In genomic region chr5:151742870-151743294, GRCh38 we compare ENCODE assay signal across 10 cellular contexts. TPM values are rescaled to one million over a fixed set of nuclear protein-coding genes. Genes with fewer than 3 reads are reported as not detected.
A peak's percentile ranks its signal among the peaks of the same experiment; 100 is the strongest.
DNase-seq lines count a peak whose midpoint lies in the region; ATAC-seq and TF ChIP-seq lines count a peak whose summit lies in the region.
"Had no signal": no experiment of that assay in that cellular context is flagged by ENCODE, and none has a peak within 500 bp of the region (broad histone marks: within the 10 kb centered on the region; RNA-seq: fewer than 3 reads in every experiment).

No MANE protein-coding gene starts in this region.

- TF ChIP-seq POLR2A in heart left ventricle (IDR thresholded peaks at IDR 0.05) = no peak
- TF ChIP-seq POLR2A in sigmoid colon (IDR thresholded peaks at IDR 0.05) = no peak

- peaks cover 0 to 49% (median 22%) of the 10 kb centered on the region in 9 donors for H3K36me3 ChIP-seq in heart left ventricle
- peaks cover 0 to 26% (median 2%) of the 10 kb centered on the region in 4 donors for H3K36me3 ChIP-seq in sigmoid colon
- peaks cover 8% of the 10 kb centered on the region for H3K36me3 ChIP-seq in CD8-positive, alpha-beta memory T cell (ENCODE audit: insufficient read depth, low read length)

- no peaks in the 10 kb centered on the region for H3K27me3 ChIP-seq in heart left ventricle
- no peaks in the 10 kb centered on the region for H3K27me3 ChIP-seq in sigmoid colon
- no peaks in the 10 kb centered on the region for H3K27me3 ChIP-seq in CD8-positive, alpha-beta memory T cell (ENCODE audit: insufficient read depth, low read length, poor library complexity, severe bottlenecking)

- WGBS in heart left ventricle, 4 donors = 65 to 75% (median 68%) methylated on average over 7 of the region's 7 CpGs
- 45 to 71% methylated on average over 7 of the region's 7 CpGs for WGBS in sigmoid colon, 2 donors

- peak overlapping the region; percentile 95 for H3K27ac Mint-ChIP-seq in HFFc6
- H3K27ac Mint-ChIP-seq in CD8-positive, alpha-beta memory T cell = peak overlapping the region in 4 of 8 donors; percentile 5 to 47 (median 38)

- peaks cover 13% of the 10 kb centered on the region for H3K36me3 Mint-ChIP-seq in HFFc6 (ENCODE audit: low read depth)
- peaks cover 3 to 60% (median 19%) of the 10 kb centered on the region in 3 donors for H3K36me3 Mint-ChIP-seq in CD8-positive, alpha-beta memory T cell
- H3K36me3 Mint-ChIP-seq: IgD-negative memory B cell had no signal

- H3K4me3 Mint-ChIP-seq in HFFc6 = peak overlapping the region; percentile 41
- H3K4me3 Mint-ChIP-seq in CD8-positive, alpha-beta memory T cell = no peak overlapping the region
- H3K4me3 Mint-ChIP-seq: IgD-negative memory B cell, naive B cell had no signal

- TF ChIP-seq CTCF in HFFc6 (IDR thresholded peaks at IDR 0.05) (peak; percentile 84), WI38 (IDR thresholded peaks at IDR 0.05; ENCODE audit: low read depth, low read length) (peak; percentile 73), heart left ventricle (IDR thresholded peaks at IDR 0.05) (peak; percentile 10 to 65 (median 52)), sigmoid colon (IDR thresholded peaks at IDR 0.05) (peak; percentile 55 to 64 (median 60))

- DNase-seq in COLO668 (lab: John Stamatoyannopoulos, UW; ENCODE audit: unreplicated experiment) (peak; percentile 5), HFFc6 (peak; percentile 71), heart left ventricle (peak in 2 of 5 donors; percentile 25 to 47), sigmoid colon (peak; percentile 76)
- DNase-seq in CD8-positive, alpha-beta memory T cell = no peak
- DNase-seq in activated T-cell treated with anti-CD3 and anti-CD28 coated beads, Interleukin-2, amount 50 U/mL, for 1 hour = no peak
- DNase-seq: naive B cell had no signal

- H3K4me1 ChIP-seq in heart left ventricle = peaks cover 0 to 66% (median 34%) of the 10 kb centered on the region in 12 donors
- peaks cover 0 to 49% (median 40%) of the 10 kb centered on the region in 4 donors for H3K4me1 ChIP-seq in sigmoid colon
- H3K4me1 ChIP-seq in CD8-positive, alpha-beta memory T cell (ENCODE audit: insufficient read depth, low read length) = peaks cover 26% of the 10 kb centered on the region

- no peaks in the 10 kb centered on the region for H3K9me3 Mint-ChIP-seq in HFFc6
- H3K9me3 Mint-ChIP-seq in CD8-positive, alpha-beta memory T cell = no peaks in the 10 kb centered on the region
- H3K9me3 Mint-ChIP-seq: IgD-negative memory B cell, naive B cell had no signal

- H3K4me1 Mint-ChIP-seq in HFFc6 (ENCODE audit: low read depth) = peaks cover 86% of the 10 kb centered on the region
- peaks cover 42 to 48% (median 44%) of the 10 kb centered on the region in 3 donors for H3K4me1 Mint-ChIP-seq in CD8-positive, alpha-beta memory T cell

- no peaks in the 10 kb centered on the region; the same call in 1 of the 2 replicates for H3K27me3 Mint-ChIP-seq in HFFc6 (ENCODE audit: insufficient read depth)
- H3K27me3 Mint-ChIP-seq in CD8-positive, alpha-beta memory T cell = no peaks in the 10 kb centered on the region
- H3K27me3 Mint-ChIP-seq: IgD-negative memory B cell, naive B cell had no signal

- no peak for ATAC-seq in heart left ventricle
- no peak for ATAC-seq in GM18861 (IDR thresholded peaks at IDR 0.05; ENCODE audit: unreplicated experiment)

- H3K9me3 ChIP-seq in heart left ventricle (no peaks in the 10 kb centered on the region), sigmoid colon (no peaks in the 10 kb centered on the region)
- H3K9me3 ChIP-seq in CD8-positive, alpha-beta memory T cell (ENCODE audit: low read length) = no peaks in the 10 kb centered on the region

- intact Hi-C loops in heart left ventricle (cut with DNase I) = loop anchor here in 9 of 10 donors (1.0 to 10.0 kb wide), 9 partner anchors 66 to 769 kb away; partner anchors contain the start of gene SLC36A1 (in 9 of the 9)
- intact Hi-C loops in sigmoid colon (cut with DNase I) = loop anchor here (2.0 kb wide), 1 partner anchor 296 kb away; the partner anchor contains the start of gene SLC36A1

- no peak overlapping the region for H3K27ac ChIP-seq in heart left ventricle
- H3K27ac ChIP-seq in sigmoid colon = peak overlapping the region in 2 of 4 donors; percentile 9 to 81
- H3K27ac ChIP-seq in CD8-positive, alpha-beta memory T cell (ENCODE audit: low read depth, low read length) = no peak overlapping the region

- POLR2A ChIA-PET in CD8-positive, alpha-beta memory T cell (lab: Charles Lee) = interaction anchor here (0.6 kb wide), 1 partner anchor 27 kb away, joined by 7 read pairs; no protein-coding TSS in a partner anchor

- CTCF ChIA-PET in CD8-positive, alpha-beta memory T cell (lab: Charles Lee) = no interaction called here

- TF ChIP-seq EP300 in sigmoid colon (IDR thresholded peaks at IDR 0.05) = no peak

- H3K4me3 ChIP-seq in WI38 (ENCODE audit: low read depth, low read length) = no peak overlapping the region
- H3K4me3 ChIP-seq in heart left ventricle = no peak overlapping the region
- H3K4me3 ChIP-seq in sigmoid colon = no peak overlapping the region
- H3K4me3 ChIP-seq in CD8-positive, alpha-beta memory T cell (ENCODE audit: low read length) = no peak overlapping the region

RNA-seq across cellular contexts. Expression of gene ATOX1, which starts 15.5 kb away (rescaled TPM):
- 100 to 1,000 TPM; 148 to 185 (median 155) TPM for total RNA-seq in HFFc6 (2021; fragmentation: NEBNext Ultra II Directional; extraction: Animal tissue kit (Norgen Biotek cat#: 25700))
- total RNA-seq in heart left ventricle = 100 to 1,000 TPM in 1 of 9 donors, 10 to 100 TPM in 8; 52.1 to 149 (median 66.5) TPM
- 100 to 1,000 TPM in 1 of 2 donors, 10 to 100 TPM in 1; 92.0 to 102 TPM for polyA plus RNA-seq in heart left ventricle
- 100 to 1,000 TPM in 1 of 4 donors, 10 to 100 TPM in 3; 62.0 to 130 (median 80.4) TPM for total RNA-seq in sigmoid colon
- 100 to 1,000 TPM; 157 to 205 (median 162) TPM for polyA plus RNA-seq in sigmoid colon
- total RNA-seq in CD8-positive, alpha-beta memory T cell = 100 to 1,000 TPM in 1 of 2 experiments, 10 to 100 TPM in 1; 91.0 to 103 TPM
- 67.7 TPM for polyA plus RNA-seq in CD8-positive, alpha-beta memory T cell

RNA-seq across cellular contexts. Expression of gene G3BP1, which starts 28.9 kb away (rescaled TPM):
- total RNA-seq in HFFc6 (2021; fragmentation: NEBNext Ultra II Directional; extraction: Animal tissue kit (Norgen Biotek cat#: 25700)) = 100 to 1,000 TPM; 242 to 284 (median 245) TPM
- total RNA-seq in heart left ventricle = 100 to 1,000 TPM in 4 of 9 donors, 10 to 100 TPM in 5; 64.5 to 133 (median 98.1) TPM
- 10 to 100 TPM; 12.7 to 29.0 TPM for polyA plus RNA-seq in heart left ventricle
- 100 to 1,000 TPM in 1 of 4 donors, 10 to 100 TPM in 3; 68.5 to 158 (median 72.2) TPM for total RNA-seq in sigmoid colon
- 10 to 100 TPM; 16.8 to 41.4 (median 25.9) TPM for polyA plus RNA-seq in sigmoid colon
- 100 to 1,000 TPM; 371 to 377 TPM for total RNA-seq in CD8-positive, alpha-beta memory T cell
- 142 TPM for polyA plus RNA-seq in CD8-positive, alpha-beta memory T cell

RNA-seq across cellular contexts. Expression of gene SPARC, which starts 56.2 kb away (rescaled TPM):
- 1,000 to 10,000 TPM; 3,729 to 5,836 (median 4,094) TPM for total RNA-seq in HFFc6 (2021; fragmentation: NEBNext Ultra II Directional; extraction: Animal tissue kit (Norgen Biotek cat#: 25700))
- 1,000 to 10,000 TPM in 1 of 9 donors, 100 to 1,000 TPM in 8; 355 to 1,522 (median 471) TPM for total RNA-seq in heart left ventricle
- polyA plus RNA-seq in heart left ventricle = 100 to 1,000 TPM; 119 to 747 TPM
- 100 to 1,000 TPM; 168 to 821 (median 339) TPM for total RNA-seq in sigmoid colon
- 100 to 1,000 TPM in 1 of 3 donors, 10 to 100 TPM in 2; 47.6 to 272 (median 70.9) TPM for polyA plus RNA-seq in sigmoid colon
- total RNA-seq in CD8-positive, alpha-beta memory T cell = under 1 TPM; 0.22 to 0.31 TPM
- polyA plus RNA-seq in CD8-positive, alpha-beta memory T cell = not detected

Comparison
In these comparisons a context has a peak if more than half of its experiments do, and no peak if none do; other contexts are left out.
1. DNase-seq: peak in COLO668 (single experiment), HFFc6 (single experiment) and sigmoid colon (single experiment); none in CD8-positive, alpha-beta memory T cell (0 of 5) and activated T-cell treated with anti-CD3 and anti-CD28 coated beads, Interleukin-2, amount 50 U/mL, for 1 hour (single experiment).
2. RNA of gene SPARC, which starts 56.2 kb away (total RNA-seq): 3,729 to 5,836 TPM in HFFc6, 355 to 1,522 TPM in heart left ventricle and 168 to 821 TPM in sigmoid colon; 0.22 to 0.31 TPM in CD8-positive, alpha-beta memory T cell; every median in the first group is over 100 times any median in the second.
3. Peak in every context shown above with its lines, with median percentiles within 50 percentile points of each other: CTCF ChIP-seq.